22 cellular contexts compared by ENCODE assay signal in the genomic region with DNA sequence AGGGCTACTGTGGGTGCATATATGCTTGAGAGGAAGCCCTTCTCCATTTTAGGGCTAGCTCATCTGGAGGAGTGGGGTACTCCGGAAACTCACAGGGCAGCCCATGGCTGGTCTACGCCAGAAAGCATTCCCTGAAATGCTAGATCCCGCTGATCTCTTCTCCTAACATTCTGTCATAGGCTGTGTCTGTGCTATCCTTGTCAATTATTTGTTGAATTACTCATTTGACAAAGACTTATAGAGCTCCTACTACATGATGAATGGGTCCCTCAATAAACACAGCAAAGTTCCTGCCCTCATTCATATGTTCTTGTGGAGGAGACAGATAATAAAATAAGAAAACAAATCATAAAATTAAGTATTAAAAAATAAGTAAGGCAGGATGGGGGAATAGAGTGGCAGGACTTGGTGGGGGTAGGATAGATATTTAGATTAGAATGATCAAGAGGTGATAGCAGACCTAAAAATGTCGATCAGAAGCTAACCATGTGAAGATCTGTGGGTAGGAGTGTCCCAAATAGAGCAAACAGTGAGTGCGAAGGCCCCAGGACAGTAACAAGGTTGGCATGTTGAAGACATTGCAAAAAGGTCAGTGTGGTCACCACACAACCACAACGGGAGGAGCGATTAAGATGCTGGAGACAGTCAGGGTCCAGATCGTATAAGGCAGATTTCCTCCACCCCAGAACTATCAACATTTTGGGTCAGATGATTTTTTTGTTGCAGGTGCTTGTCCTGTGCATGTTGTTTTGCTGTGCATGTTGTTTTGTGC. TPM values are rescaled to one million over a fixed set of nuclear protein-coding genes. Genes with fewer than 3 reads are reported as not detected.
"Had no signal": no experiment of that assay in that cellular context is flagged by ENCODE, and none has a peak within 500 bp of the region (broad histone marks: within the 10 kb centered on the region; RNA-seq: fewer than 3 reads in every experiment).

No MANE protein-coding gene starts in this region.

- H3K27me3 ChIP-seq: body of pancreas, right atrium auricular region, upper lobe of left lung had no signal

- H3K9me3 ChIP-seq: body of pancreas, prostate gland, right atrium auricular region, upper lobe of left lung had no signal

- H3K36me3 ChIP-seq: prostate gland, right atrium auricular region, upper lobe of left lung had no signal

- ATAC-seq: activated T-helper 17 cell treated with anti-CD3 and anti-CD28 coated beads, Interleukin-2, amount 50 U/mL, for 72 hours; body of pancreas; left lobe of liver; stimulated activated naive CD8-positive, alpha-beta T cell treated with anti-CD3 and anti-CD28 coated beads, Interleukin-15, amount 100 ng/mL, for 72 hours had no signal

- H3K4me1 ChIP-seq: body of pancreas, prostate gland, upper lobe of left lung had no signal

- DNase-seq: activated B cell treated with CpG ODN at 0.5 μM for 24 hours; activated CD4-positive, alpha-beta memory T cell treated with anti-CD3 and anti-CD28 coated beads, Interleukin-2, amount 10 ng/mL, durations not matched to agents 7 days and 5 days; activated CD4-positive, alpha-beta T cell treated with anti-CD3 and anti-CD28 coated beads for 4 hours; activated naive CD4-positive, alpha-beta T cell; activated naive CD8-positive, alpha-beta T cell treated with anti-CD3 and anti-CD28 coated beads, Interleukin-2, amount 10 ng/mL, durations not matched to agents 7 days and 5 days; activated T-cell treated with anti-CD3 and anti-CD28 coated beads, Interleukin-2, amount 50 U/mL, for 1 hour; amygdala; body of pancreas; foreskin melanocyte; midbrain; occipital lobe; stimulated activated CD4-positive, alpha-beta T cell treated with anti-CD3 and anti-CD28 coated beads, Interleukin-15, amount 100 ng/mL, for 24 hours; stimulated activated CD4-positive, alpha-beta T cell treated with anti-CD3 and anti-CD28 coated beads, Interleukin-4, amount 100 ng/mL, for 1 hour; stimulated activated naive CD8-positive, alpha-beta T cell treated with anti-CD3 and anti-CD28 coated beads, Interleukin-15, amount 100 ng/mL, for 72 hours; upper lobe of left lung had no signal

- H3K4me3 ChIP-seq: body of pancreas, prostate gland, right atrium auricular region, skin epidermis, upper lobe of left lung had no signal

- H3K27ac ChIP-seq: body of pancreas, prostate gland, right atrium auricular region, skin epidermis, upper lobe of left lung had no signal

RNA-seq across cellular contexts. Expression of a gene that starts 13.2 kb away (rescaled TPM):
- total RNA-seq: activated B cell treated with CpG ODN at 0.5 μM for 24 hours; activated CD4-positive, alpha-beta memory T cell treated with anti-CD3 and anti-CD28 coated beads, Interleukin-2, amount 10 ng/mL, durations not matched to agents 7 days and 5 days; activated naive CD8-positive, alpha-beta T cell treated with anti-CD3 and anti-CD28 coated beads, Interleukin-2, amount 10 ng/mL, durations not matched to agents 7 days and 5 days; activated T-helper 17 cell treated with anti-CD3 and anti-CD28 coated beads, Interleukin-2, amount 50 U/mL, for 72 hours; T-helper 2 cell treated with Interferon-gamma antibody and Interleukin-4, amounts not matched to agents 100 ng/mL and 5 ng/mL, for 36 hours had no signal
- polyA plus RNA-seq: neural cell had no signal
